23 cellular contexts compared by ENCODE assay signal in genomic region chr20:37471741-37472235, GRCh38.
"Had no signal": no experiment of that assay in that cellular context is flagged by ENCODE, and none has a peak within 500 bp of the region (broad histone marks: within the 10 kb centered on the region; RNA-seq: fewer than 3 reads in every experiment).

No MANE protein-coding gene starts in this region.

- H3K4me1 ChIP-seq: esophagus squamous epithelium, heart left ventricle, pancreas, psoas muscle, spleen, tibial artery, upper lobe of left lung, uterus had no signal

- H3K9me3 Mint-ChIP-seq: natural killer cell treated with Interleukin-12 subunit alpha and Interleukin-12 subunit beta and Interleukin-15 and Interleukin-18, amount 100 ng/mL, for 72 hours; stimulated activated memory B cell treated with anti-CD40 and anti-IgM and Interleukin-4, amounts not matched to agents 10 μg/mL and 1 μg/mL and 100 μg/mL, for 72 hours had no signal

- H3K4me3 ChIP-seq: esophagus squamous epithelium, heart left ventricle, pancreas, psoas muscle, spleen, tibial artery, upper lobe of left lung, uterus had no signal

- H3K4me3 Mint-ChIP-seq: mesothelial cell of epicardium; natural killer cell treated with Interleukin-12 subunit alpha and Interleukin-12 subunit beta and Interleukin-15 and Interleukin-18, amount 100 ng/mL, for 72 hours; stimulated activated memory B cell treated with anti-CD40 and anti-IgM and Interleukin-4, amounts not matched to agents 10 μg/mL and 1 μg/mL and 100 μg/mL, for 72 hours; stimulated activated naive CD8-positive, alpha-beta T cell treated with anti-CD3 and anti-CD28 coated beads, Interleukin-15, Interleukin-2, amounts not matched to agents 100 ng/mL and 50 ng/mL, for 24 hours had no signal

- H3K36me3 ChIP-seq: esophagus squamous epithelium, heart left ventricle, pancreas, spleen, tibial artery, upper lobe of left lung, uterus had no signal

- H3K36me3 Mint-ChIP-seq: mesothelial cell of epicardium; natural killer cell treated with Interleukin-12 subunit alpha and Interleukin-12 subunit beta and Interleukin-15 and Interleukin-18, amount 100 ng/mL, for 72 hours; stimulated activated memory B cell treated with anti-CD40 and anti-IgM and Interleukin-4, amounts not matched to agents 10 μg/mL and 1 μg/mL and 100 μg/mL, for 72 hours had no signal

- H3K27ac Mint-ChIP-seq: mesothelial cell of epicardium; natural killer cell treated with Interleukin-12 subunit alpha and Interleukin-12 subunit beta and Interleukin-15 and Interleukin-18, amount 100 ng/mL, for 72 hours; stimulated activated memory B cell treated with anti-CD40 and anti-IgM and Interleukin-4, amounts not matched to agents 10 μg/mL and 1 μg/mL and 100 μg/mL, for 72 hours; stimulated activated naive CD8-positive, alpha-beta T cell treated with anti-CD3 and anti-CD28 coated beads, Interleukin-15, Interleukin-2, amounts not matched to agents 100 ng/mL and 50 ng/mL, for 24 hours had no signal

- H3K4me1 Mint-ChIP-seq: mesothelial cell of epicardium; stimulated activated memory B cell treated with anti-CD40 and anti-IgM and Interleukin-4, amounts not matched to agents 10 μg/mL and 1 μg/mL and 100 μg/mL, for 72 hours had no signal

- H3K9me3 ChIP-seq: esophagus squamous epithelium, heart left ventricle, pancreas, psoas muscle, tibial artery, upper lobe of left lung, uterus had no signal

- H3K27ac ChIP-seq: esophagus squamous epithelium, heart left ventricle, pancreas, psoas muscle, spleen, tibial artery, upper lobe of left lung, uterus had no signal

- DNase-seq: effector memory CD4-positive, alpha-beta T cell; esophagus squamous epithelium; foreskin fibroblast; heart left ventricle; mammary epithelial cell; occipital lobe; pancreas; psoas muscle; retina; spleen; stimulated activated CD4-positive, alpha-beta T cell treated with anti-CD3 and anti-CD28 coated beads, Interleukin-15, amount 100 ng/mL, for 24 hours; stimulated activated CD4-positive, alpha-beta T cell treated with anti-CD3 and anti-CD28 coated beads, Interleukin-1b, Interleukin-23, amount 100 ng/mL, for 48 hours; stimulated activated CD4-positive, alpha-beta T cell treated with anti-CD3 and anti-CD28 coated beads, Interleukin-4, amount 100 ng/mL, for 24 hours; tibial artery; upper lobe of left lung; uterus had no signal

- H3K27me3 ChIP-seq: heart left ventricle, pancreas, upper lobe of left lung, uterus had no signal

- FAIRE-seq: islet of Langerhans, pancreas had no signal

- ATAC-seq: heart left ventricle; left lobe of liver; natural killer cell treated with Interleukin-12 subunit alpha and Interleukin-12 subunit beta and Interleukin-15 and Interleukin-18, amount 100 ng/mL, for 72 hours; pancreas; psoas muscle; sciatic nerve; stimulated activated memory B cell treated with anti-CD40 and anti-IgM and Interleukin-4, amounts not matched to agents 10 μg/mL and 1 μg/mL and 100 μg/mL, for 72 hours had no signal
